1 cellular context compared by ENCODE assay signal in the genomic region with DNA sequence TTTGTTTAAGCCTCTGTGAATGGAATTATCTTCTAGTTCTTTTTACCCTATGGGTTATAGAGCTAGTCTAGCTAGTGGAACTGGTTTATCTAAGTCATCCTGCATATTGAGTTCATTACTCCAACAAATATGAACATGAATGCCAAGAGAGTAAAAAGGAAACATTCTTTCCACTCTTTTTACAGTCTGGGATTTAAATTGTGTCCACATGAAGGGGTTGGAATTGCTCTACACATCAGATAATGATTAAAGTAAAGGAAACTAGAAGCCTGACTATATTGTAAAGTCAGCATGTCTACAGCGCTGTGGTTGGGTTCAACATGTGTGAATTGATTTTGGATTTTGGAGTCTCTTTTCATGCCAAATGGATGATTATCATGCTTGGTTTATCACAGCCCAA.
TF ChIP-seq lines count a peak whose summit lies in the region.

No MANE protein-coding gene starts in this region.

TF ChIP-seq in HEK293T, 16 proteins besides CTCF, POLR2A, EP300 and RAD21 (continued from another document):
- TF ChIP-seq, protein P1, sequence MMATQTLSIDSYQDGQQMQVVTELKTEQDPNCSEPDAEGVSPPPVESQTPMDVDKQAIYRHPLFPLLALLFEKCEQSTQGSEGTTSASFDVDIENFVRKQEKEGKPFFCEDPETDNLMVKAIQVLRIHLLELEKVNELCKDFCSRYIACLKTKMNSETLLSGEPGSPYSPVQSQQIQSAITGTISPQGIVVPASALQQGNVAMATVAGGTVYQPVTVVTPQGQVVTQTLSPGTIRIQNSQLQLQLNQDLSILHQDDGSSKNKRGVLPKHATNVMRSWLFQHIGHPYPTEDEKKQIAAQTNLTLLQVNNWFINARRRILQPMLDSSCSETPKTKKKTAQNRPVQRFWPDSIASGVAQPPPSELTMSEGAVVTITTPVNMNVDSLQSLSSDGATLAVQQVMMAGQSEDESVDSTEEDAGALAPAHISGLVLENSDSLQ (IDR thresholded peaks at IDR 0.05), result no peak
- no peak for TF ChIP-seq FOXA1 (IDR thresholded peaks at IDR 0.05)
- TF ChIP-seq BHLHE40 (IDR thresholded peaks at IDR 0.05; ENCODE audit: borderline replicate concordance), result no peak
- no peak for TF ChIP-seq LEF1 (IDR thresholded peaks at IDR 0.05; ENCODE audit: borderline replicate concordance)
TF ChIP-seq in HEK293T: peak in this region for 0.
